In genomic region chr3:177146646-177147045, GRCh38 we compare ENCODE assay signal across 15 cellular contexts. TPM values are rescaled to one million over a fixed set of nuclear protein-coding genes. Genes with fewer than 3 reads are reported as not detected.
DNase-seq lines count a peak whose midpoint lies in the region; ATAC-seq and TF ChIP-seq lines count a peak whose summit lies in the region.
"Had no signal": no experiment of that assay in that cellular context is flagged by ENCODE, and none has a peak within 500 bp of the region (broad histone marks: within the 10 kb centered on the region; RNA-seq: fewer than 3 reads in every experiment).

No MANE protein-coding gene starts in this region.

- no peak overlapping the region for H3K27ac ChIP-seq in thyroid gland
- H3K27ac ChIP-seq: ascending aorta, pancreas, SJSA1 had no signal

- CTCF ChIA-PET in Calu3 (lab: Charles Lee) (interaction anchor here (0.7 kb wide), 3 partner anchors 13 to 363 kb away, joined by 3 to 4 read pairs (median 4); no protein-coding TSS in a partner anchor), T-cell (lab: Charles Lee) (interaction anchor here (0.5 to 1.2 kb wide), 7 partner anchors 20 to 1043 kb away, joined by 3 to 5 read pairs (median 3); no protein-coding TSS in a partner anchor)

- ATAC-seq in T-cell (replicated peaks in 1 of 4), result no peak
- ATAC-seq: pancreas had no signal

- H3K4me1 ChIP-seq in thyroid gland, result peaks cover 77 to 91% of the 10 kb centered on the region in 2 donors

- H3K27ac Mint-ChIP-seq in Calu3 (ENCODE audit: unreplicated experiment), result peak overlapping the region; percentile 60
- H3K27ac Mint-ChIP-seq in T-cell, result peak overlapping the region; percentile 68 to 83

- 56 to 79% methylated on average over 4 of the region's 4 CpGs for WGBS in thyroid gland, 2 donors

- H3K27me3 Mint-ChIP-seq in Calu3 (ENCODE audit: unreplicated experiment), result no peaks in the 10 kb centered on the region
- no peaks in the 10 kb centered on the region for H3K27me3 Mint-ChIP-seq in T-cell
- H3K27me3 Mint-ChIP-seq: activated CD4-positive, alpha-beta T cell treated with anti-CD3 and anti-CD28 coated beads, Interleukin-2, amount 10 ng/mL, durations not matched to agents 7 days and 5 days had no signal

- no peaks in the 10 kb centered on the region for H3K9me3 Mint-ChIP-seq in Calu3 (ENCODE audit: low read depth, unreplicated experiment)
- H3K9me3 Mint-ChIP-seq in T-cell, result no peaks in the 10 kb centered on the region
- H3K9me3 Mint-ChIP-seq: activated CD4-positive, alpha-beta T cell treated with anti-CD3 and anti-CD28 coated beads, Interleukin-2, amount 10 ng/mL, durations not matched to agents 7 days and 5 days had no signal

- H3K36me3 ChIP-seq in thyroid gland, result no peaks in the 10 kb centered on the region
- H3K36me3 ChIP-seq: ascending aorta, pancreas had no signal

- POLR2A ChIA-PET in T-cell (lab: Charles Lee), result interaction anchor here (0.7 to 1.0 kb wide), 3 partner anchors 22 to 879 kb away, joined by 3 to 4 read pairs (median 4); no protein-coding TSS in a partner anchor

- TF ChIP-seq CTCF in Calu3 (IDR thresholded peaks at IDR 0.05; ENCODE audit: unreplicated experiment) (no peak), thyroid gland (IDR thresholded peaks at IDR 0.05) (no peak)

- intact Hi-C loops in Calu3 (cut with micrococcal nuclease; ENCODE audit: unreplicated experiment), result no loop called here
- intact Hi-C loops in thyroid gland (cut with DNase I), result no loop called here

- no peak overlapping the region for H3K4me3 Mint-ChIP-seq in Calu3 (ENCODE audit: low read depth, unreplicated experiment)
- H3K4me3 Mint-ChIP-seq in T-cell, result peak overlapping the region; percentile 4 to 39 (median 11)
- H3K4me3 Mint-ChIP-seq: activated CD4-positive, alpha-beta T cell treated with anti-CD3 and anti-CD28 coated beads, Interleukin-2, amount 10 ng/mL, durations not matched to agents 7 days and 5 days had no signal

- H3K4me3 ChIP-seq in thyroid gland (replicated peaks in 1 of 3), result no peak overlapping the region
- H3K4me3 ChIP-seq: ascending aorta, pancreas, SJSA1 had no signal

- no peaks in the 10 kb centered on the region for H3K9me3 ChIP-seq in thyroid gland
- H3K9me3 ChIP-seq: ascending aorta, pancreas, SJSA1 had no signal

- no peak for TF ChIP-seq POLR2A in thyroid gland (IDR thresholded peaks at IDR 0.05)

- BruUV-seq in Calu3 (replicated peaks; lab: Mats Ljungman, UMichigan), result no TSS peak

- H3K36me3 Mint-ChIP-seq in Calu3 (ENCODE audit: insufficient read depth, unreplicated experiment) (peaks cover 25% of the 10 kb centered on the region), T-cell (peaks cover 3% of the 10 kb centered on the region)

- H3K4me1 Mint-ChIP-seq in Calu3 (ENCODE audit: low read depth, unreplicated experiment) (peaks cover 84% of the 10 kb centered on the region), T-cell (peaks cover 82 to 89% (median 84%) of the 10 kb centered on the region in 3 donors)

- H3K27me3 ChIP-seq in thyroid gland, result no peaks in the 10 kb centered on the region
- H3K27me3 ChIP-seq: ascending aorta, pancreas, SJSA1 had no signal

- peak; percentile 15 for DNase-seq in A172 (ENCODE audit: low spot score)
- DNase-seq in Calu3, result no peak
- no peak for DNase-seq in T-cell
- peak; percentile 25 for DNase-seq in fibroblast of gingiva (ENCODE audit: low read depth)
- DNase-seq in medulla oblongata (ENCODE audit: extremely low spot score), result no peak
- no peak for DNase-seq in T-helper 9 cell
- no peak for DNase-seq in thyroid gland
- DNase-seq in NCI-H187 (lab: John Stamatoyannopoulos, UW), result no peak
- DNase-seq: activated CD4-positive, alpha-beta T cell treated with anti-CD3 and anti-CD28 coated beads, Interleukin-2, amount 10 ng/mL, durations not matched to agents 7 days and 5 days; GOT3; NCI-H1092; NCI-H524 treated with DMSO at 0.1 percent for 48 hours; pancreas had no signal

RNA-seq across cellular contexts. Expression of gene TBL1XR1, which starts 50.6 kb away (rescaled TPM):
- 85.4 and 88.3 TPM in 2 replicates for total RNA-seq in A172 (2014; rRNA removed; shearing (Covaris generic))
- total RNA-seq in Calu3 (2022), result 199 and 206 TPM in 2 replicates
- 100 to 1,000 TPM; 120 to 156 (median 140) TPM for total RNA-seq in T-cell
- 100 to 1,000 TPM; 164 to 239 (median 195) TPM for total RNA-seq in thyroid gland

Comparison
In these comparisons a context has a peak if more than half of its experiments do, and no peak if none do; other contexts are left out.
1. DNase-seq: peak in A172 (single experiment) and fibroblast of gingiva (single experiment); none in Calu3 (single experiment), T-cell (0 of 34), medulla oblongata (single experiment), T-helper 9 cell (single experiment), thyroid gland (0 of 2) and NCI-H187 (0 of 2).